ENCODE assay signal across 9 cellular contexts in genomic region chr2:209933499-209934458, GRCh38.
DNase-seq lines count a peak whose midpoint lies in the region; ATAC-seq lines count a peak whose summit lies in the region.
"Had no signal": no experiment of that assay in that cellular context is flagged by ENCODE, and none has a peak within 500 bp of the region (broad histone marks: within the 10 kb centered on the region; RNA-seq: fewer than 3 reads in every experiment).

No MANE protein-coding gene starts in this region.

- DNase-seq in H4 (ENCODE audit: low spot score): peak; percentile 49
- peak; percentile 53 for DNase-seq in amniotic stem cell (lab: John Stamatoyannopoulos, UW)
- peak; percentile 16 for DNase-seq in hepatic stellate cell (ENCODE audit: low spot score)
- DNase-seq in skeletal muscle cell (ENCODE audit: low read depth): peak; percentile 35
- DNase-seq in 8988T: no peak
- DNase-seq in ureter (ENCODE audit: low spot score): no peak
- DNase-seq in D341Med (ENCODE audit: low spot score): no peak
- DNase-seq: activated naive CD4-positive, alpha-beta T cell treated with Interleukin-2 at 50 U/mL for 16 hours had no signal

- no peak overlapping the region for H3K4me3 ChIP-seq in skeletal muscle cell (ENCODE audit: low read depth, low read length)

- ATAC-seq in HG03135 (IDR thresholded peaks at IDR 0.05; ENCODE audit: unreplicated experiment): no peak

Comparison
In these comparisons a context has a peak if more than half of its experiments do, and no peak if none do; other contexts are left out.
1. DNase-seq: peak in H4 (single experiment), amniotic stem cell (single experiment), hepatic stellate cell (single experiment) and skeletal muscle cell (single experiment); none in 8988T (single experiment), ureter (single experiment) and D341Med (single experiment).